In genomic region chr3:100047455-100048141, GRCh38 we compare ENCODE assay signal across 8 cellular contexts.
A peak's percentile ranks its signal among the peaks of the same experiment; 100 is the strongest.
DNase-seq lines count a peak whose midpoint lies in the region; ATAC-seq and TF ChIP-seq lines count a peak whose summit lies in the region.

No MANE protein-coding gene starts in this region.

- ATAC-seq in GM18868 (IDR thresholded peaks at IDR 0.05; ENCODE audit: unreplicated experiment) (peak; percentile 82), HG03039 (IDR thresholded peaks at IDR 0.05; ENCODE audit: unreplicated experiment) (peak; percentile 77)

- BruUV-seq in OCI-LY7 (replicated peaks; lab: Mats Ljungman, UMichigan), result no TSS peak

- H2AFZ ChIP-seq in OCI-LY7 (ENCODE audit: low read length), result no peak overlapping the region

- no peaks in the 10 kb centered on the region for H3K36me3 ChIP-seq in OCI-LY7 (ENCODE audit: insufficient read depth, low read length)

- H4K20me1 ChIP-seq in OCI-LY7 (ENCODE audit: insufficient read depth, low read length), result peaks cover 42% of the 10 kb centered on the region

- intact Hi-C loops in OCI-LY7 (cut with micrococcal nuclease; ENCODE audit: unreplicated experiment), result no loop called here

- CTCF ChIA-PET in OCI-LY7 (lab: Charles Lee; ENCODE audit: unreplicated experiment), result no interaction called here

- no peaks in the 10 kb centered on the region for H3K79me2 ChIP-seq in OCI-LY7 (ENCODE audit: insufficient read depth, low read depth, low read length)

- peak overlapping the region; percentile 2 for H3K4me2 ChIP-seq in OCI-LY7 (ENCODE audit: low read length)

- H3K9me2 ChIP-seq in OCI-LY7 (ENCODE audit: insufficient read depth, low read length), result no peaks in the 10 kb centered on the region

- H3K4me1 ChIP-seq in OCI-LY7 (ENCODE audit: insufficient read depth, low read length, poor library complexity, severe bottlenecking), result peaks cover 26% of the 10 kb centered on the region

- TF ChIP-seq CTCF in OCI-LY7 (conservative IDR thresholded peaks at IDR 0.05; ENCODE audit: low read length) (no peak), epithelial cell of esophagus (IDR thresholded peaks at IDR 0.05; ENCODE audit: insufficient read depth, low read depth, low read length, missing control alignments) (no peak)

- DNase-seq in AML-193 (lab: John Stamatoyannopoulos, UW), result peak; percentile 31 to 40
- DNase-seq in OCI-LY7 (ENCODE audit: low spot score), result peak; percentile 24
- peak; percentile 92 for DNase-seq in epithelial cell of esophagus (ENCODE audit: low read depth)
- peak; percentile 71 for DNase-seq in pons (ENCODE audit: low spot score)
- no peak for DNase-seq in SK-N-DZ (ENCODE audit: low spot score)
- no peak for DNase-seq in activated naive CD4-positive, alpha-beta T cell treated with anti-CD3 and anti-CD28 coated beads, Interleukin-2, amount 50 U/mL, for 16 hours

- no peak overlapping the region for H3K27ac ChIP-seq in OCI-LY7 (ENCODE audit: low read depth, low read length, poor library complexity, severe bottlenecking)

- POLR2A ChIA-PET in OCI-LY7 (lab: Charles Lee), result interaction anchor here (0.6 to 0.7 kb wide), 2 partner anchors 217 to 393 kb away, joined by 3 read pairs; no protein-coding TSS in a partner anchor

- H3K4me3 ChIP-seq in OCI-LY7 (ENCODE audit: low read depth, low read length, poor library complexity, severe bottlenecking), result no peak overlapping the region
- H3K4me3 ChIP-seq in epithelial cell of esophagus (ENCODE audit: low read length), result no peak overlapping the region

- H3K9me3 ChIP-seq in OCI-LY7 (ENCODE audit: low read length), result no peaks in the 10 kb centered on the region

Comparison
In these comparisons a context has a peak if more than half of its experiments do, and no peak if none do; other contexts are left out.
1. DNase-seq: peak in AML-193 (2 of 2), OCI-LY7 (single experiment), epithelial cell of esophagus (single experiment) and pons (single experiment); none in SK-N-DZ (single experiment) and activated naive CD4-positive, alpha-beta T cell treated with anti-CD3 and anti-CD28 coated beads, Interleukin-2, amount 50 U/mL, for 16 hours (single experiment).